Comparison of ENCODE assay signal across 8 cellular contexts in the genomic region with DNA sequence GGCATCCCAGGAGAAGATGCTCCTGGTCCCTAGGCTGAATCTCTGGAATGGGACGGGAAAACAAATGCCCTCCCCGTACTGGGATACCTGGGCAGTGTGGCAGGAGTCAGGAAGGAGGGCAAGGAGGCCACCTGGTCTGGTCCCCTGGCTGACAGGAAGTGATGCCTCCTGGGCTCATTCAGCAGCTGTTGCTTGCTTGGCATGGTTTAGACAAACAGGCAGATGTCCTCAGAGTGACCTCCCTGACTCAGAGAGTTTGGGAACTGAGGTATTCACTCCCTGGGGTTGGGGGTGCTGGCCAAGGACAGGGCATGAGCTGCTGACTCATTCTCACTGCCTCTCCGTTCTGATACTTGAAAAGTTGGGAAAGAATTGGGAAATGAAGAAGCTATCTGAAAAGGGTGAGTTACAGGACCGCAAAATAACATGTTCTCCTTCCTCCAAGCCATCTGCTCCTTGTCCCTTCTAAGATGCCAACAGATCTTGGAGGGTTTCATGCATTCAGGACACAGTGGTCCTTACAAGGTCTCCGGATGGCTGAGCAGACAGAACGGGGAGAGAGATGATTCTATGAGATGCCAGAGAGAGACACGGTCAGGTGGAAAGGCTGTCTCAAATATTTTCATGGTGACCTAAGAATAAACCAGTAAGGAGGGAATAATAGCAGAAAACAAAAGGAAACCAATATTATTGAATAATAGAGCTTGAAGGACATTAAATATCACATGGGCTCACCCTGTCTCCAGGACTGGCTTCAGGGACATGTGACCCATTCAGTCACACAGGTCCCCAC.
DNase-seq lines count a peak whose midpoint lies in the region; TF ChIP-seq lines count a peak whose summit lies in the region.

No MANE protein-coding gene starts in this region.

- TF ChIP-seq CTCF in astrocyte of the cerebellum (IDR thresholded peaks at IDR 0.05; ENCODE audit: low read depth, low read length, missing control alignments): no peak
- TF ChIP-seq CTCF in tibial artery (IDR thresholded peaks at IDR 0.05): no peak

- intact Hi-C loops in tibial artery (cut with DNase I; ENCODE audit: low total_unique reads): no loop called here
- intact Hi-C loops in activated T-helper 1 cell treated with anti-CD3 and anti-CD28 coated beads, Interleukin-12 subunit alpha, Interleukin-12 subunit beta, Interleukin-2, Interleukin-4 antibody, amounts not matched to agents 30 ng/mL and 10 ng/mL and 1 ng/mL, durations not matched to agents 14 hours and 24 hours and 36 hours (cut with micrococcal nuclease): no loop called here

- H3K4me1 Mint-ChIP-seq in activated T-helper 1 cell treated with anti-CD3 and anti-CD28 coated beads, Interleukin-12 subunit alpha, Interleukin-12 subunit beta, Interleukin-2, Interleukin-4 antibody, amounts not matched to agents 30 ng/mL and 10 ng/mL and 1 ng/mL, durations not matched to agents 14 hours and 24 hours and 36 hours (ENCODE audit: low read depth): no peaks in the 10 kb centered on the region

- no peaks in the 10 kb centered on the region for H3K27me3 Mint-ChIP-seq in activated T-helper 1 cell treated with anti-CD3 and anti-CD28 coated beads, Interleukin-12 subunit alpha, Interleukin-12 subunit beta, Interleukin-2, Interleukin-4 antibody, amounts not matched to agents 30 ng/mL and 10 ng/mL and 1 ng/mL, durations not matched to agents 14 hours and 24 hours and 36 hours (ENCODE audit: insufficient read depth)

- H3K9me3 ChIP-seq in tibial artery: no peaks in the 10 kb centered on the region

- H3K4me3 Mint-ChIP-seq in activated T-helper 1 cell treated with anti-CD3 and anti-CD28 coated beads, Interleukin-12 subunit alpha, Interleukin-12 subunit beta, Interleukin-2, Interleukin-4 antibody, amounts not matched to agents 30 ng/mL and 10 ng/mL and 1 ng/mL, durations not matched to agents 14 hours and 24 hours and 36 hours: no peak overlapping the region

- H3K27ac ChIP-seq in tibial artery: peak overlapping the region in 1 of 2 donors; percentile 19

- in situ Hi-C loops in astrocyte of the cerebellum (cut with HindIII; ENCODE audit: low sequenced_read_pairs): no loop called here

- peaks cover 0 to 9% (median 0%) of the 10 kb centered on the region in 4 donors for H3K4me1 ChIP-seq in tibial artery

- no peak overlapping the region for H3K27ac Mint-ChIP-seq in activated T-helper 1 cell treated with anti-CD3 and anti-CD28 coated beads, Interleukin-12 subunit alpha, Interleukin-12 subunit beta, Interleukin-2, Interleukin-4 antibody, amounts not matched to agents 30 ng/mL and 10 ng/mL and 1 ng/mL, durations not matched to agents 14 hours and 24 hours and 36 hours

- no peaks in the 10 kb centered on the region for H3K9me3 Mint-ChIP-seq in activated T-helper 1 cell treated with anti-CD3 and anti-CD28 coated beads, Interleukin-12 subunit alpha, Interleukin-12 subunit beta, Interleukin-2, Interleukin-4 antibody, amounts not matched to agents 30 ng/mL and 10 ng/mL and 1 ng/mL, durations not matched to agents 14 hours and 24 hours and 36 hours

- DNase-seq in HK-2 (ENCODE audit: unreplicated experiment): peak; percentile 75
- peak; percentile 94 for DNase-seq in astrocyte of the cerebellum (ENCODE audit: low read depth)
- DNase-seq in hepatic stellate cell (ENCODE audit: low spot score): peak; percentile 97
- DNase-seq in tibial artery: peak; percentile 85 to 88
- no peak for DNase-seq in activated T-helper 1 cell treated with anti-CD3 and anti-CD28 coated beads, Interleukin-12 subunit alpha, Interleukin-12 subunit beta, Interleukin-2, Interleukin-4 antibody, amounts not matched to agents 30 ng/mL and 10 ng/mL and 1 ng/mL, durations not matched to agents 14 hours and 24 hours and 36 hours (ENCODE audit: low spot score)
- DNase-seq in cerebellum (ENCODE audit: low spot score): no peak
- DNase-seq in activated CD8-positive, alpha-beta memory T cell treated with anti-CD3 and anti-CD28 coated beads for 24 hours: no peak
- no peak for DNase-seq in NCI-H524 (lab: John Stamatoyannopoulos, UW)

- H3K36me3 Mint-ChIP-seq in activated T-helper 1 cell treated with anti-CD3 and anti-CD28 coated beads, Interleukin-12 subunit alpha, Interleukin-12 subunit beta, Interleukin-2, Interleukin-4 antibody, amounts not matched to agents 30 ng/mL and 10 ng/mL and 1 ng/mL, durations not matched to agents 14 hours and 24 hours and 36 hours (ENCODE audit: low read depth): no peaks in the 10 kb centered on the region

- H3K4me3 ChIP-seq in astrocyte of the cerebellum (ENCODE audit: low read depth, low read length) (no peak overlapping the region), tibial artery (no peak overlapping the region)

- no peaks in the 10 kb centered on the region for H3K36me3 ChIP-seq in tibial artery

- no peaks in the 10 kb centered on the region for H3K27me3 ChIP-seq in tibial artery

Comparison
In these comparisons a context has a peak if more than half of its experiments do, and no peak if none do; other contexts are left out.
1. DNase-seq: peak in HK-2 (single experiment), astrocyte of the cerebellum (single experiment), hepatic stellate cell (single experiment) and tibial artery (2 of 2); none in activated T-helper 1 cell treated with anti-CD3 and anti-CD28 coated beads, Interleukin-12 subunit alpha, Interleukin-12 subunit beta, Interleukin-2, Interleukin-4 antibody, amounts not matched to agents 30 ng/mL and 10 ng/mL and 1 ng/mL, durations not matched to agents 14 hours and 24 hours and 36 hours (single experiment), cerebellum (single experiment), activated CD8-positive, alpha-beta memory T cell treated with anti-CD3 and anti-CD28 coated beads for 24 hours (single experiment) and NCI-H524 (0 of 2).